14 cellular contexts compared by ENCODE assay signal in the genomic region with DNA sequence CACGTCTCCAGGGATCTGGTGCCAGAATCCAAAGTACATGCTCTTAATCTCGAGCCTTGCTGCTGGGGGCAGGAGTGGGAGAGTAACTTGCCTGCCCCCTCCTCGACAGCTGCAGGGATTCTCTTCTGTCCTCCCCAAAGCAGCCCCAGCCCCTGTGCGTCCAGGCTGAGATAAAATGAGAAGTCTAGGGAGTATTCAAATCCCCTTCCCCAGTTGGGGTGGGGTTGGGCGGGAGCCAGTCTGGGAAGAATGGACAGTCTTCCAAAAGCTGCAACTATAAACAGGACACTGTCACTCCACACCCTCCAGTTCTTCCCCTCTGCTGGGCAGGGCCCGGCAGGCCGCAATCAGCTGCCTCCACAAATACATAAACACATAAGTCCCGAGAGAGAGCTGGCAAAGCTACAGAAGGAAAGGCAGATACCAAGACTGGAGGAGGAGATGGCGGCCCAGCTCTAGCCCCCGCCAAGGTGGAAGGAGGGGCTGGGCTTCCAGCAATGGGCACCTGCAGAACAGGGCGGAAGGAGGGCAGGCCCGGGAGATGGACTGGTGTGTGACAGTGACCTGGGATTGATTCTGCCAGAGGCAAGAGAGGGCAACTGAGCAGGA. TPM values are rescaled to one million over a fixed set of nuclear protein-coding genes. Genes with fewer than 3 reads are reported as not detected.
DNase-seq lines count a peak whose midpoint lies in the region; ATAC-seq and TF ChIP-seq lines count a peak whose summit lies in the region.
"Had no signal": no experiment of that assay in that cellular context is flagged by ENCODE, and none has a peak within 500 bp of the region (broad histone marks: within the 10 kb centered on the region; RNA-seq: fewer than 3 reads in every experiment).

No MANE protein-coding gene starts in this region.

- no peaks in the 10 kb centered on the region for H3K4me1 Mint-ChIP-seq in GM23338
- H3K4me1 Mint-ChIP-seq in dendritic cell treated with granulocyte-macrophage colony-stimulating factor and Interleukin-4, amounts not matched to agents 40 ng/mL and 50 ng/mL, for 4 days (ENCODE audit: low read depth) = peaks cover 27% of the 10 kb centered on the region

- 0 out of 2 replicates have a peak overlapping the region, but pooled peaks have one; percentile 14 for H2AFZ ChIP-seq in GM23338

- H3F3A ChIP-seq in GM23338 (replicated peaks; ENCODE audit: low read depth) = no peaks in the 10 kb centered on the region

- no peaks in the 10 kb centered on the region for H3K9me3 ChIP-seq in skeletal muscle satellite cell (replicated peaks; ENCODE audit: low read length)
- H3K9me3 ChIP-seq: SJSA1 had no signal

- no peaks in the 10 kb centered on the region; the same call in 2 of the 3 replicates for H3K9me3 Mint-ChIP-seq in GM23338
- H3K9me3 Mint-ChIP-seq in dendritic cell treated with granulocyte-macrophage colony-stimulating factor and Interleukin-4, amounts not matched to agents 40 ng/mL and 50 ng/mL, for 4 days = no peaks in the 10 kb centered on the region
- H3K9me3 Mint-ChIP-seq: activated B cell treated with CpG ODN at 0.5 μM for 24 hours; activated T-cell treated with anti-CD3 and anti-CD28 coated beads, Interleukin-2, amount 50 U/mL, for 72 hours had no signal

- peak overlapping the region; percentile 52 for H3K9ac ChIP-seq in skeletal muscle satellite cell (ENCODE audit: low read depth, low read length)

- no peaks in the 10 kb centered on the region for H3K9me2 ChIP-seq in GM23338 (ENCODE audit: insufficient read depth)

- H3K4me2 ChIP-seq in GM23338 (no peak overlapping the region), skeletal muscle satellite cell (ENCODE audit: low read length) (peak overlapping the region; percentile 51)

- H3K27ac Mint-ChIP-seq in GM23338 = no peak overlapping the region; the same call in 1 of the 2 replicates
- peak overlapping the region; percentile 93 for H3K27ac Mint-ChIP-seq in dendritic cell treated with granulocyte-macrophage colony-stimulating factor and Interleukin-4, amounts not matched to agents 40 ng/mL and 50 ng/mL, for 4 days
- H3K27ac Mint-ChIP-seq: activated B cell treated with CpG ODN at 0.5 μM for 24 hours; activated T-cell treated with anti-CD3 and anti-CD28 coated beads, Interleukin-2, amount 50 U/mL, for 72 hours had no signal

- no peaks in the 10 kb centered on the region for H3K79me2 ChIP-seq in GM23338 (replicated peaks; ENCODE audit: insufficient read depth)

- peaks cover 2% of the 10 kb centered on the region for H3K27me3 Mint-ChIP-seq in GM23338 (ENCODE audit: insufficient read depth, low read depth, poor library complexity)
- H3K27me3 Mint-ChIP-seq in dendritic cell treated with granulocyte-macrophage colony-stimulating factor and Interleukin-4, amounts not matched to agents 40 ng/mL and 50 ng/mL, for 4 days = peaks cover 15% of the 10 kb centered on the region

- H3K27me3 ChIP-seq in GM23338 (ENCODE audit: insufficient read depth) = no peaks in the 10 kb centered on the region
- no peaks in the 10 kb centered on the region for H3K27me3 ChIP-seq in skeletal muscle satellite cell (ENCODE audit: control insufficient read depth, insufficient read depth, low read length)
- H3K27me3 ChIP-seq: brain microvascular endothelial cell, SJSA1 had no signal

- DNase-seq in GM23338 (ENCODE audit: low spot score) (no peak), left lobe of liver (ENCODE audit: low spot score) (no peak), T-helper 2 cell (no peak), NCI-H526 treated with DMSO at 0.1 percent for 48 hours (lab: John Stamatoyannopoulos, UW) (no peak), NCI-H1694 (lab: John Stamatoyannopoulos, UW) (no peak), activated T-cell treated with anti-CD3 and anti-CD28 coated beads for 4 hours (no peak)
- DNase-seq: activated B cell treated with CpG ODN at 0.5 μM for 24 hours; activated T-cell treated with anti-CD3 and anti-CD28 coated beads, Interleukin-2, amount 50 U/mL, for 72 hours; brain microvascular endothelial cell; occipital lobe had no signal

- no peaks in the 10 kb centered on the region for H3K4me1 ChIP-seq in GM23338 (ENCODE audit: insufficient read depth)
- peaks cover 66% of the 10 kb centered on the region for H3K4me1 ChIP-seq in skeletal muscle satellite cell (ENCODE audit: control insufficient read depth, insufficient read depth, low read length)

- no peaks in the 10 kb centered on the region for H3K36me3 Mint-ChIP-seq in GM23338 (ENCODE audit: low read depth)
- no peaks in the 10 kb centered on the region for H3K36me3 Mint-ChIP-seq in dendritic cell treated with granulocyte-macrophage colony-stimulating factor and Interleukin-4, amounts not matched to agents 40 ng/mL and 50 ng/mL, for 4 days (ENCODE audit: low read depth)

- no peak overlapping the region for H3K4me3 ChIP-seq in GM23338
- peak overlapping the region; percentile 19 for H3K4me3 ChIP-seq in skeletal muscle satellite cell (ENCODE audit: low read length)
- H3K4me3 ChIP-seq: SJSA1 had no signal

- TF ChIP-seq CTCF in GM23338 (conservative IDR thresholded peaks at IDR 0.05; ENCODE audit: low read depth in 2 of 2) = no peak

- H4K20me1 ChIP-seq in GM23338 (replicated peaks; ENCODE audit: insufficient read depth) = no peaks in the 10 kb centered on the region

- H3K27ac ChIP-seq in GM23338 (ENCODE audit: low read depth) = no peak overlapping the region
- H3K27ac ChIP-seq: brain microvascular endothelial cell, epithelial cell of prostate, SJSA1 had no signal

- no peak for ATAC-seq in GM23338
- ATAC-seq in left lobe of liver = peak; percentile 49
- ATAC-seq: activated T-cell treated with anti-CD3 and anti-CD28 coated beads, Interleukin-2, amount 50 U/mL, for 72 hours had no signal

- intact Hi-C loops in dendritic cell treated with granulocyte-macrophage colony-stimulating factor and Interleukin-4, amounts not matched to agents 40 ng/mL and 50 ng/mL, for 4 days (cut with micrococcal nuclease) = no loop called here

- no peak overlapping the region; the same call in 2 of the 3 replicates for H3K4me3 Mint-ChIP-seq in GM23338
- H3K4me3 Mint-ChIP-seq in dendritic cell treated with granulocyte-macrophage colony-stimulating factor and Interleukin-4, amounts not matched to agents 40 ng/mL and 50 ng/mL, for 4 days = no peak overlapping the region
- H3K4me3 Mint-ChIP-seq: activated B cell treated with CpG ODN at 0.5 μM for 24 hours; activated T-cell treated with anti-CD3 and anti-CD28 coated beads, Interleukin-2, amount 50 U/mL, for 72 hours had no signal

- H3K36me3 ChIP-seq in GM23338 (ENCODE audit: insufficient read depth) = no peaks in the 10 kb centered on the region
- peaks cover 67% of the 10 kb centered on the region for H3K36me3 ChIP-seq in skeletal muscle satellite cell (ENCODE audit: insufficient read depth, low read length)
- H3K36me3 ChIP-seq: SJSA1 had no signal

TF ChIP-seq in GM23338, 12 proteins besides CTCF, POLR2A, EP300 and RAD21 (continues in another document):
- TF ChIP-seq STAT1 (IDR thresholded peaks at IDR 0.05; ENCODE audit: unreplicated experiment) (no peak), JUNB (IDR thresholded peaks at IDR 0.05; ENCODE audit: unreplicated experiment) (no peak), EZH2phosphoT487 (IDR thresholded peaks at IDR 0.05; ENCODE audit: unreplicated experiment) (no peak), ZNF331 (CRISPR knock-in tag; IDR thresholded peaks at IDR 0.05; ENCODE audit: low read depth) (no peak), EZH2 (IDR thresholded peaks at IDR 0.05; ENCODE audit: low read depth, unreplicated experiment) (no peak), POLR2AphosphoS5 (IDR thresholded peaks at IDR 0.05; ENCODE audit: low read depth) (no peak)

RNA-seq across cellular contexts. Expression of a gene that starts 12.7 kb away (rescaled TPM):
- 0.49 and 2.1 TPM in 2 replicates for total RNA-seq in GM23338 (2014; rRNA removed; shearing (Covaris generic))
- polyA plus RNA-seq in GM23338 (2016; fragmentation: Nextera tagmentation; extraction: Ambion mirVana) = 0.27 and 0.35 TPM in 2 replicates
- 1.1 TPM for total RNA-seq in left lobe of liver
- total RNA-seq in skeletal muscle satellite cell (2012; rRNA removed) = 59.3 and 119 TPM in 2 replicates
